In the genomic region with DNA sequence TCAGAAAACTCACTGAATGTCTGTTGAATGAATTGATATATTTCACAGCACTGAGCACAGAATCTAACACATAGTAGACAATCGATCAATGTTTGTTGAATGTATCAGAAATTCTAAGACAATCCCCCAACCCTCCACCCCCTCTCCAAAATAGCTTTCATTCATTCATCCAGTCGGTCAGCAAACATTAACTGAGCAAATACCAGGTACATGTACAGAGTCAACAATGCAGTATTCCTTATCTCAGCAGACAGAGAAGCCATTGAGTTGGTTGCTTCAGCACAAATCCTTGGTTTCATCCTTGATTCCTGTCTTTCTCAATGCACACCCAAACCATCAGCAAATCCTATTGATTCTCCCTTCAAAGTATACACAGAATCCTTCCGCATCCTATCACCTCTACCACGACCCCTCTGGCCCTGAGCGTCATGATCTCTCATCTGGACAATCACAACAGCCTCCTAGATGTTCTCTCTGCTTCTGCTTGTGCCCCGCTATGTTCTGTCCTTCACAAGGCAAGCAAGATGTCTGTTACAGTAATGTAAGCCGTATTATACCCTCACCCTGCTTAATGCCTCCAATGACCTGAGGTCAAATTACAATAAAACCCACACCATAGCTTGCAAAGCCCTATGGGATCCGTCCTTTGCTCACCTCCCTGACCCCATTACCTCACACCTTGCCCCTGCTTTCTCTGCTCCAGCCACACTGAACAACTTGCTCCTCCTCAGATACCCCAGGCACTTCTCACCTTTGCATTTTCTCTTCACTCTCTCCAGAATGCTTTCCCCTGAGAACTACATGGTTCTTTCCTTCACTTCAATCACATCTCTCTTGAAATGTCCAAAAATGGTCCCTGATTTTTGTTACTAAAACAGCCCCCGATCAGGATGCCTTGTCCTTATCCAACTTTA, we compare ENCODE assay signal across 1 cellular context.
TF ChIP-seq lines count a peak whose summit lies in the region.

No MANE protein-coding gene starts in this region.

TF ChIP-seq in HepG2, 621 proteins besides CTCF, POLR2A, EP300 and RAD21 (continued from another document and continues in another):
- TF ChIP-seq, protein P1, sequence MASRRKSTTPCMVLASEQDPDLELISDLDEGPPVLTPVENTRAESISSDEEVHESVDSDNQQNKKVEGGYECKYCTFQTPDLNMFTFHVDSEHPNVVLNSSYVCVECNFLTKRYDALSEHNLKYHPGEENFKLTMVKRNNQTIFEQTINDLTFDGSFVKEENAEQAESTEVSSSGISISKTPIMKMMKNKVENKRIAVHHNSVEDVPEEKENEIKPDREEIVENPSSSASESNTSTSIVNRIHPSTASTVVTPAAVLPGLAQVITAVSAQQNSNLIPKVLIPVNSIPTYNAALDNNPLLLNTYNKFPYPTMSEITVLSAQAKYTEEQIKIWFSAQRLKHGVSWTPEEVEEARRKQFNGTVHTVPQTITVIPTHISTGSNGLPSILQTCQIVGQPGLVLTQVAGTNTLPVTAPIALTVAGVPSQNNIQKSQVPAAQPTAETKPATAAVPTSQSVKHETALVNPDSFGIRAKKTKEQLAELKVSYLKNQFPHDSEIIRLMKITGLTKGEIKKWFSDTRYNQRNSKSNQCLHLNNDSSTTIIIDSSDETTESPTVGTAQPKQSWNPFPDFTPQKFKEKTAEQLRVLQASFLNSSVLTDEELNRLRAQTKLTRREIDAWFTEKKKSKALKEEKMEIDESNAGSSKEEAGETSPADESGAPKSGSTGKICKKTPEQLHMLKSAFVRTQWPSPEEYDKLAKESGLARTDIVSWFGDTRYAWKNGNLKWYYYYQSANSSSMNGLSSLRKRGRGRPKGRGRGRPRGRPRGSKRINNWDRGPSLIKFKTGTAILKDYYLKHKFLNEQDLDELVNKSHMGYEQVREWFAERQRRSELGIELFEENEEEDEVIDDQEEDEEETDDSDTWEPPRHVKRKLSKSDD (CRISPR knock-in tag; IDR thresholded peaks at IDR 0.05; ENCODE audit: low read depth): 0 out of 2 replicates have a peak, but pooled peaks have one; percentile 51
- TF ChIP-seq NR3C1 (CRISPR knock-in tag; IDR thresholded peaks at IDR 0.05): no peak
- TF ChIP-seq JARID2 (CRISPR knock-in tag; IDR thresholded peaks at IDR 0.05; ENCODE audit: insufficient replicate concordance): no peak
- TF ChIP-seq ZNF496 (CRISPR knock-in tag; IDR thresholded peaks at IDR 0.05; ENCODE audit: insufficient replicate concordance): no peak
- peak; percentile 42 to 53; a peak in 2 of 4 replicates for TF ChIP-seq MAFK (conservative IDR thresholded peaks at IDR 0.05 in 1 of 2, IDR thresholded peaks at IDR 0.05 in 1 of 2; ENCODE audit: low read length in 2 of 2)
- TF ChIP-seq, protein P2, sequence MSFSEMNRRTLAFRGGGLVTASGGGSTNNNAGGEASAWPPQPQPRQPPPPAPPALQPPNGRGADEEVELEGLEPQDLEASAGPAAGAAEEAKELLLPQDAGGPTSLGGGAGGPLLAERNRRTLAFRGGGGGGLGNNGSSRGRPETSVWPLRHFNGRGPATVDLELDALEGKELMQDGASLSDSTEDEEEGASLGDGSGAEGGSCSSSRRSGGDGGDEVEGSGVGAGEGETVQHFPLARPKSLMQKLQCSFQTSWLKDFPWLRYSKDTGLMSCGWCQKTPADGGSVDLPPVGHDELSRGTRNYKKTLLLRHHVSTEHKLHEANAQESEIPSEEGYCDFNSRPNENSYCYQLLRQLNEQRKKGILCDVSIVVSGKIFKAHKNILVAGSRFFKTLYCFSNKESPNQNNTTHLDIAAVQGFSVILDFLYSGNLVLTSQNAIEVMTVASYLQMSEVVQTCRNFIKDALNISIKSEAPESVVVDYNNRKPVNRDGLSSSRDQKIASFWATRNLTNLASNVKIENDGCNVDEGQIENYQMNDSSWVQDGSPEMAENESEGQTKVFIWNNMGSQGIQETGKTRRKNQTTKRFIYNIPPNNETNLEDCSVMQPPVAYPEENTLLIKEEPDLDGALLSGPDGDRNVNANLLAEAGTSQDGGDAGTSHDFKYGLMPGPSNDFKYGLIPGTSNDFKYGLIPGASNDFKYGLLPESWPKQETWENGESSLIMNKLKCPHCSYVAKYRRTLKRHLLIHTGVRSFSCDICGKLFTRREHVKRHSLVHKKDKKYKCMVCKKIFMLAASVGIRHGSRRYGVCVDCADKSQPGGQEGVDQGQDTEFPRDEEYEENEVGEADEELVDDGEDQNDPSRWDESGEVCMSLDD (CRISPR knock-in tag; IDR thresholded peaks at IDR 0.05; ENCODE audit: borderline replicate concordance): peak; percentile 60; the same call in 1 of the 2 replicates
- no peak for TF ChIP-seq SAFB2 (CRISPR knock-in tag; IDR thresholded peaks at IDR 0.05; ENCODE audit: borderline replicate concordance, low read depth)
- peak; percentile 60; the same call in 1 of the 2 replicates for TF ChIP-seq ZNF644 (CRISPR knock-in tag; IDR thresholded peaks at IDR 0.05; ENCODE audit: low read depth)
- peak; percentile 83; the same call in 1 of the 2 replicates for TF ChIP-seq CBX5 (CRISPR knock-in tag; IDR thresholded peaks at IDR 0.05; ENCODE audit: borderline replicate concordance)
- no peak for TF ChIP-seq PHF20 (CRISPR knock-in tag; IDR thresholded peaks at IDR 0.05)
- no peak for TF ChIP-seq ZNF225 (CRISPR knock-in tag; IDR thresholded peaks at IDR 0.05)
- no peak; the same call in 1 of the 2 replicates for TF ChIP-seq IRX3 (CRISPR knock-in tag; IDR thresholded peaks at IDR 0.05; ENCODE audit: borderline replicate concordance, low read depth)
- no peak for TF ChIP-seq ZNF598 (CRISPR knock-in tag; IDR thresholded peaks at IDR 0.05; ENCODE audit: borderline replicate concordance)
- TF ChIP-seq ADNP (CRISPR knock-in tag; IDR thresholded peaks at IDR 0.05): no peak
- TF ChIP-seq ZMYM3 (CRISPR knock-in tag; IDR thresholded peaks at IDR 0.05): peak; percentile 76; the same call in 1 of the 2 replicates
- peak; percentile 96 for TF ChIP-seq RCOR2 (CRISPR knock-in tag; IDR thresholded peaks at IDR 0.05)
- no peak for TF ChIP-seq SOX6 (IDR thresholded peaks at IDR 0.05)
- peak; percentile 97 for TF ChIP-seq SOX6 (CRISPR knock-in tag; IDR thresholded peaks at IDR 0.05)
- TF ChIP-seq REXO4 (CRISPR knock-in tag; IDR thresholded peaks at IDR 0.05; ENCODE audit: borderline replicate concordance): no peak
- peak; percentile 96 for TF ChIP-seq FOXA3 (CRISPR knock-in tag; IDR thresholded peaks at IDR 0.05)
- no peak for TF ChIP-seq HNRNPUL1 (IDR thresholded peaks at IDR 0.05; ENCODE audit: low read depth, low read length)
- TF ChIP-seq, protein P3, sequence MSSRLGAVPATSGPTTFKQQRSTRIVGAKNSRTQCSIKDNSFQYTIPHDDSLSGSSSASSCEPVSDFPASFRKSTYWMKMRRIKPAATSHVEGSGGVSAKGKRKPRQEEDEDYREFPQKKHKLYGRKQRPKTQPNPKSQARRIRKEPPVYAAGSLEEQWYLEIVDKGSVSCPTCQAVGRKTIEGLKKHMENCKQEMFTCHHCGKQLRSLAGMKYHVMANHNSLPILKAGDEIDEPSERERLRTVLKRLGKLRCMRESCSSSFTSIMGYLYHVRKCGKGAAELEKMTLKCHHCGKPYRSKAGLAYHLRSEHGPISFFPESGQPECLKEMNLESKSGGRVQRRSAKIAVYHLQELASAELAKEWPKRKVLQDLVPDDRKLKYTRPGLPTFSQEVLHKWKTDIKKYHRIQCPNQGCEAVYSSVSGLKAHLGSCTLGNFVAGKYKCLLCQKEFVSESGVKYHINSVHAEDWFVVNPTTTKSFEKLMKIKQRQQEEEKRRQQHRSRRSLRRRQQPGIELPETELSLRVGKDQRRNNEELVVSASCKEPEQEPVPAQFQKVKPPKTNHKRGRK (CRISPR knock-in tag; IDR thresholded peaks at IDR 0.05): no peak
- no peak for TF ChIP-seq MAZ (IDR thresholded peaks at IDR 0.05; ENCODE audit: borderline replicate concordance, low read depth, low read length)
- peak; percentile 65; the same call in 1 of the 2 replicates for TF ChIP-seq MAZ (CRISPR knock-in tag; IDR thresholded peaks at IDR 0.05; ENCODE audit: low read depth)
- no peak for TF ChIP-seq GABPA (IDR thresholded peaks at IDR 0.05; ENCODE audit: low read depth, low read length)
- peak; percentile 43 for TF ChIP-seq GABPA (CRISPR knock-in tag; IDR thresholded peaks at IDR 0.05; ENCODE audit: low read depth)
- peak; percentile 77 for TF ChIP-seq POLR2G (IDR thresholded peaks at IDR 0.05; ENCODE audit: low read depth, low read length)
- TF ChIP-seq SMC3 (IDR thresholded peaks at IDR 0.05; ENCODE audit: low read length): 0 out of 2 replicates have a peak, but pooled peaks have one; percentile 17
- TF ChIP-seq MTERF4 (CRISPR knock-in tag; IDR thresholded peaks at IDR 0.05): no peak
- peak; percentile 93 for TF ChIP-seq IKZF5 (CRISPR knock-in tag; IDR thresholded peaks at IDR 0.05)
- TF ChIP-seq, protein P4, sequence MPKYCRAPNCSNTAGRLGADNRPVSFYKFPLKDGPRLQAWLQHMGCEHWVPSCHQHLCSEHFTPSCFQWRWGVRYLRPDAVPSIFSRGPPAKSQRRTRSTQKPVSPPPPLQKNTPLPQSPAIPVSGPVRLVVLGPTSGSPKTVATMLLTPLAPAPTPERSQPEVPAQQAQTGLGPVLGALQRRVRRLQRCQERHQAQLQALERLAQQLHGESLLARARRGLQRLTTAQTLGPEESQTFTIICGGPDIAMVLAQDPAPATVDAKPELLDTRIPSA (CRISPR knock-in tag; IDR thresholded peaks at IDR 0.05; ENCODE audit: borderline replicate concordance): no peak
- TF ChIP-seq FOXJ3 (CRISPR knock-in tag; IDR thresholded peaks at IDR 0.05; ENCODE audit: borderline replicate concordance): peak; percentile 98
- TF ChIP-seq, protein P5, sequence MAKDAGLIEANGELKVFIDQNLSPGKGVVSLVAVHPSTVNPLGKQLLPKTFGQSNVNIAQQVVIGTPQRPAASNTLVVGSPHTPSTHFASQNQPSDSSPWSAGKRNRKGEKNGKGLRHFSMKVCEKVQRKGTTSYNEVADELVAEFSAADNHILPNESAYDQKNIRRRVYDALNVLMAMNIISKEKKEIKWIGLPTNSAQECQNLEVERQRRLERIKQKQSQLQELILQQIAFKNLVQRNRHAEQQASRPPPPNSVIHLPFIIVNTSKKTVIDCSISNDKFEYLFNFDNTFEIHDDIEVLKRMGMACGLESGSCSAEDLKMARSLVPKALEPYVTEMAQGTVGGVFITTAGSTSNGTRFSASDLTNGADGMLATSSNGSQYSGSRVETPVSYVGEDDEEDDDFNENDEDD (CRISPR knock-in tag; IDR thresholded peaks at IDR 0.05; ENCODE audit: borderline replicate concordance): no peak; the same call in 1 of the 2 replicates
- no peak; the same call in 1 of the 2 replicates for TF ChIP-seq ZNF264 (CRISPR knock-in tag; IDR thresholded peaks at IDR 0.05)
- TF ChIP-seq ATF6 (CRISPR knock-in tag; conservative IDR thresholded peaks at IDR 0.05): no peak
- TF ChIP-seq ARNT2 (CRISPR knock-in tag; IDR thresholded peaks at IDR 0.05; ENCODE audit: low read depth): 0 out of 2 replicates have a peak, but pooled peaks have one; percentile 33
- TF ChIP-seq, protein P6, sequence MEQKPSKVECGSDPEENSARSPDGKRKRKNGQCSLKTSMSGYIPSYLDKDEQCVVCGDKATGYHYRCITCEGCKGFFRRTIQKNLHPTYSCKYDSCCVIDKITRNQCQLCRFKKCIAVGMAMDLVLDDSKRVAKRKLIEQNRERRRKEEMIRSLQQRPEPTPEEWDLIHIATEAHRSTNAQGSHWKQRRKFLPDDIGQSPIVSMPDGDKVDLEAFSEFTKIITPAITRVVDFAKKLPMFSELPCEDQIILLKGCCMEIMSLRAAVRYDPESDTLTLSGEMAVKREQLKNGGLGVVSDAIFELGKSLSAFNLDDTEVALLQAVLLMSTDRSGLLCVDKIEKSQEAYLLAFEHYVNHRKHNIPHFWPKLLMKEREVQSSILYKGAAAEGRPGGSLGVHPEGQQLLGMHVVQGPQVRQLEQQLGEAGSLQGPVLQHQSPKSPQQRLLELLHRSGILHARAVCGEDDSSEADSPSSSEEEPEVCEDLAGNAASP (CRISPR knock-in tag; IDR thresholded peaks at IDR 0.05; ENCODE audit: borderline replicate concordance): peak; percentile 87; the same call in 1 of the 2 replicates
- peak; percentile 74; the same call in 1 of the 2 replicates for TF ChIP-seq AKAP8 (CRISPR knock-in tag; IDR thresholded peaks at IDR 0.05)
- TF ChIP-seq KDM2A (CRISPR knock-in tag; IDR thresholded peaks at IDR 0.05; ENCODE audit: borderline replicate concordance, low read depth): 0 out of 2 replicates have a peak, but pooled peaks have one; percentile 40
- TF ChIP-seq TBX2 (CRISPR knock-in tag; IDR thresholded peaks at IDR 0.05; ENCODE audit: borderline replicate concordance): peak; percentile 97
- peak; percentile 97 for TF ChIP-seq ZNF746 (CRISPR knock-in tag; IDR thresholded peaks at IDR 0.05)
- TF ChIP-seq IRF2 (CRISPR knock-in tag; IDR thresholded peaks at IDR 0.05): peak; percentile 79; the same call in 1 of the 2 replicates
